ENCODE assay signal across 1 cellular context in genomic region chr20:20731000-20731944, GRCh38.
A peak's percentile ranks its signal among the peaks of the same experiment; 100 is the strongest.
TF ChIP-seq lines count a peak whose summit lies in the region.

No MANE protein-coding gene starts in this region.

TF ChIP-seq in endothelial cell of umbilical vein, 7 proteins besides CTCF, POLR2A, EP300 and RAD21:
- no peak for TF ChIP-seq MAX (IDR thresholded peaks at IDR 0.05; ENCODE audit: insufficient read depth, insufficient read length)
- TF ChIP-seq MYC (IDR thresholded peaks at IDR 0.05; ENCODE audit: low read depth, low read length), result no peak
- TF ChIP-seq FOS (IDR thresholded peaks at IDR 0.05; ENCODE audit: borderline replicate concordance, insufficient read depth, low read length), result peak; percentile 48
